8 cellular contexts compared by ENCODE assay signal in genomic region chr19:41204338-41204737, GRCh38. TPM values are rescaled to one million over a fixed set of nuclear protein-coding genes. Genes with fewer than 3 reads are reported as not detected.
DNase-seq lines count a peak whose midpoint lies in the region; ATAC-seq, FAIRE-seq and TF ChIP-seq lines count a peak whose summit lies in the region.
"Not testable (repeated sequence)": the region's sequence is repeated elsewhere in the genome, so short reads cannot be mapped to it uniquely, and the experiment has no call there.

No MANE protein-coding gene starts in this region.

- in situ Hi-C loops in Panc1 (cut with HindIII; ENCODE audit: low pct_unique_long_range_greater_than_20kb, low sequenced_read_pairs) = not testable (repeated sequence)

- H3K27ac Mint-ChIP-seq in activated CD8-positive, alpha-beta T cell treated with anti-CD3 and anti-CD28 coated beads, Interleukin-2, amount 10 ng/mL, durations not matched to agents 7 days and 5 days = not testable (repeated sequence)
- H3K27ac Mint-ChIP-seq in immature natural killer cell = peak overlapping the region; percentile 0 to 89 (median 80)

- H3K4me3 Mint-ChIP-seq in activated CD8-positive, alpha-beta T cell treated with anti-CD3 and anti-CD28 coated beads, Interleukin-2, amount 10 ng/mL, durations not matched to agents 7 days and 5 days; immature natural killer cell: not testable (repeated sequence)

- H3K27me3 Mint-ChIP-seq in activated CD8-positive, alpha-beta T cell treated with anti-CD3 and anti-CD28 coated beads, Interleukin-2, amount 10 ng/mL, durations not matched to agents 7 days and 5 days (ENCODE audit: low read depth); immature natural killer cell (ENCODE audit: low read depth in 3 of 3): not testable (repeated sequence)

- 42 to 45% methylated on average over 6 to 7 of the region's 7 CpGs for WGBS in upper lobe of left lung, 2 donors

- not testable (repeated sequence) for H3K4me3 ChIP-seq in MG63; Panc1 (ENCODE audit: low read depth in 2 of 2, low read length in 2 of 2); upper lobe of left lung

- intact Hi-C loops in Panc1 (cut with micrococcal nuclease; ENCODE audit: unreplicated experiment) (loop anchor here (2.0 kb wide), 1 partner anchor 58 kb away; no protein-coding TSS in a partner anchor), sciatic nerve (cut with DNase I) (loop anchor here (5.0 kb wide), 1 partner anchor 103 kb away; no protein-coding TSS in a partner anchor)

- not testable (repeated sequence) for H3K4me1 ChIP-seq in Panc1 (ENCODE audit: control insufficient read depth, insufficient read depth, low read length); upper lobe of left lung

- peak; percentile 76 for DNase-seq in MG63
- DNase-seq in Panc1 (ENCODE audit: low read depth, low spot score) = not testable (repeated sequence)
- DNase-seq in activated CD8-positive, alpha-beta T cell treated with anti-CD3 and anti-CD28 coated beads, Interleukin-2, amount 10 ng/mL, durations not matched to agents 7 days and 5 days = peak; percentile 89
- DNase-seq in cerebellum (ENCODE audit: low spot score) = peak; percentile 34
- peak; percentile 78 to 83 (median 82) for DNase-seq in immature natural killer cell
- DNase-seq in sciatic nerve (ENCODE audit: low spot score) = peak; percentile 88
- peak in 1 of 2 donors; percentile 82 for DNase-seq in upper lobe of left lung

- FAIRE-seq in G401.6 (lab: Jason Lieb, UNC) = peak; percentile 74

- not testable (repeated sequence) for H3K27ac ChIP-seq in Panc1 (ENCODE audit: low read length); upper lobe of left lung

- peak; percentile 96 for ATAC-seq in Panc1
- ATAC-seq in activated CD8-positive, alpha-beta T cell treated with anti-CD3 and anti-CD28 coated beads, Interleukin-2, amount 10 ng/mL, durations not matched to agents 7 days and 5 days = peak; percentile 98
- peak; percentile 88 for ATAC-seq in sciatic nerve
- peak; percentile 86 to 90 for ATAC-seq in upper lobe of left lung (ENCODE audit: low FRiP score in 2 of 2)

- not testable (repeated sequence) for H3K9me3 ChIP-seq in MG63; Panc1 (ENCODE audit: control insufficient read depth, insufficient read depth, low read depth, low read length); upper lobe of left lung

- BruUV-seq in Panc1 (replicated peaks; lab: Mats Ljungman, UMichigan) = not testable (repeated sequence)

- H3K9me3 Mint-ChIP-seq in activated CD8-positive, alpha-beta T cell treated with anti-CD3 and anti-CD28 coated beads, Interleukin-2, amount 10 ng/mL, durations not matched to agents 7 days and 5 days (ENCODE audit: insufficient read depth); immature natural killer cell: not testable (repeated sequence)

- TF ChIP-seq CTCF in Panc1 (IDR thresholded peaks at IDR 0.05) = peak; percentile 84
- peak; percentile 68 to 88 (median 84) for TF ChIP-seq CTCF in upper lobe of left lung (IDR thresholded peaks at IDR 0.05)

- not testable (repeated sequence) for TF ChIP-seq POLR2A in upper lobe of left lung (IDR thresholded peaks at IDR 0.05)

- not testable (repeated sequence) for H3K27me3 ChIP-seq in MG63; Panc1 (ENCODE audit: control insufficient read depth, insufficient read depth, low read length); upper lobe of left lung

- not testable (repeated sequence) for H3K4me1 Mint-ChIP-seq in activated CD8-positive, alpha-beta T cell treated with anti-CD3 and anti-CD28 coated beads, Interleukin-2, amount 10 ng/mL, durations not matched to agents 7 days and 5 days (ENCODE audit: low read depth); immature natural killer cell

- POLR2A ChIA-PET in Panc1 (lab: Charles Lee) = not testable (repeated sequence)
- POLR2A ChIA-PET in activated CD8-positive, alpha-beta T cell treated with anti-CD3 and anti-CD28 coated beads, Interleukin-2, amount 10 ng/mL, durations not matched to agents 7 days and 5 days (lab: Charles Lee) = interaction anchor here (0.8 to 2.2 kb wide), 3 partner anchors 56 to 105 kb away, joined by 3 to 14 read pairs (median 4); partner anchors contain the start of gene HNRNPUL1

- not testable (repeated sequence) for TF ChIP-seq EP300 in upper lobe of left lung (IDR thresholded peaks at IDR 0.05)

- H3K36me3 ChIP-seq in MG63 = peaks cover 18% of the 10 kb centered on the region
- H3K36me3 ChIP-seq in Panc1 (ENCODE audit: control insufficient read depth, insufficient read depth, low read length); upper lobe of left lung: not testable (repeated sequence)

- H3K36me3 Mint-ChIP-seq in activated CD8-positive, alpha-beta T cell treated with anti-CD3 and anti-CD28 coated beads, Interleukin-2, amount 10 ng/mL, durations not matched to agents 7 days and 5 days (ENCODE audit: low read depth); immature natural killer cell: not testable (repeated sequence)

- CTCF ChIA-PET in Panc1 (lab: Charles Lee) = interaction anchor here (0.6 to 1.1 kb wide), 13 partner anchors 11 to 931 kb away, joined by 3 to 8 read pairs (median 5); partner anchors contain the start of genes CYP2S1 and RAB4B
- CTCF ChIA-PET in activated CD8-positive, alpha-beta T cell treated with anti-CD3 and anti-CD28 coated beads, Interleukin-2, amount 10 ng/mL, durations not matched to agents 7 days and 5 days (lab: Charles Lee) = interaction anchor here (0.6 to 5.6 kb wide), 18 partner anchors 17 to 391 kb away, joined by 3 to 95 read pairs (median 4); partner anchors contain the start of genes CCDC97, DMAC2 and HNRNPUL1

RNA-seq across cellular contexts. Expression of gene CYP2S1, which starts 11.3 kb away (rescaled TPM):
- 3.9 and 5.0 TPM in 2 replicates for total RNA-seq in MG63 (2014; rRNA removed; shearing (Covaris generic); ENCODE audit: low replicate concordance)
- 8.5 TPM for total RNA-seq in Panc1 (2021; ENCODE audit: unreplicated experiment)
- polyA plus RNA-seq in Panc1 (2012; ENCODE audit: insufficient read length) = 10.0 TPM
- under 1 TPM; 0.83 to 0.95 TPM for total RNA-seq in activated CD8-positive, alpha-beta T cell treated with anti-CD3 and anti-CD28 coated beads, Interleukin-2, amount 10 ng/mL, durations not matched to agents 7 days and 5 days
- 0.64 TPM for total RNA-seq in cerebellum
- polyA plus RNA-seq in immature natural killer cell = 1 to 10 TPM in 1 of 3 donors, under 1 TPM in 1, not detected in 1; 0.17 to 1.4 TPM
- total RNA-seq in sciatic nerve = 1.1 TPM
- 10 to 100 TPM in 4 of 6 donors, 1 to 10 TPM in 2; 5.2 to 40.6 (median 20.1) TPM for total RNA-seq in upper lobe of left lung

RNA-seq across cellular contexts. Expression of gene AXL, which starts 14.7 kb away (rescaled TPM):
- total RNA-seq in MG63 (2014; rRNA removed; shearing (Covaris generic); ENCODE audit: low replicate concordance) = 294 and 355 TPM in 2 replicates
- total RNA-seq in Panc1 (2021; ENCODE audit: unreplicated experiment) = 128 TPM
- polyA plus RNA-seq in Panc1 (2012; ENCODE audit: insufficient read length) = 87.2 TPM
- total RNA-seq in activated CD8-positive, alpha-beta T cell treated with anti-CD3 and anti-CD28 coated beads, Interleukin-2, amount 10 ng/mL, durations not matched to agents 7 days and 5 days = not detected
- 10.6 TPM for total RNA-seq in cerebellum
- polyA plus RNA-seq in immature natural killer cell = 1 to 10 TPM in 1 of 3 donors, under 1 TPM in 2; 0.61 to 1.2 (median 0.97) TPM
- 65.8 TPM for total RNA-seq in sciatic nerve
- 10 to 100 TPM; 28.4 to 96.9 (median 71.7) TPM for total RNA-seq in upper lobe of left lung

RNA-seq across cellular contexts. Expression of gene HNRNPUL1, which starts 59.8 kb away (rescaled TPM):
- 149 and 151 TPM in 2 replicates for total RNA-seq in MG63 (2014; rRNA removed; shearing (Covaris generic); ENCODE audit: low replicate concordance)
- 183 TPM for total RNA-seq in Panc1 (2021; ENCODE audit: unreplicated experiment)
- polyA plus RNA-seq in Panc1 (2012; ENCODE audit: insufficient read length) = 148 TPM
- 100 to 1,000 TPM; 332 to 340 TPM for total RNA-seq in activated CD8-positive, alpha-beta T cell treated with anti-CD3 and anti-CD28 coated beads, Interleukin-2, amount 10 ng/mL, durations not matched to agents 7 days and 5 days
- 77.0 TPM for total RNA-seq in cerebellum
- 100 to 1,000 TPM in 1 of 3 donors, 10 to 100 TPM in 2; 23.3 to 103 (median 48.8) TPM for polyA plus RNA-seq in immature natural killer cell
- total RNA-seq in sciatic nerve = 161 TPM
- 100 to 1,000 TPM; 152 to 351 (median 211) TPM for total RNA-seq in upper lobe of left lung

Comparison
In these comparisons a context has a peak if more than half of its experiments do, and no peak if none do; other contexts are left out.
1. RNA of gene AXL, which starts 14.7 kb away (total RNA-seq): 294 to 355 TPM in MG63, 128 TPM in Panc1 (single experiment), 28.4 to 96.9 TPM in upper lobe of left lung, 65.8 TPM in sciatic nerve (single experiment) and 10.6 TPM in cerebellum (single experiment); not detected in activated CD8-positive, alpha-beta T cell treated with anti-CD3 and anti-CD28 coated beads, Interleukin-2, amount 10 ng/mL, durations not matched to agents 7 days and 5 days; every median in the first group is over 10 times any median in the second.
2. Peak in every context shown above with its lines, with median percentiles within 50 percentile points of each other: ATAC-seq.